10 cellular contexts compared by ENCODE assay signal in the genomic region with DNA sequence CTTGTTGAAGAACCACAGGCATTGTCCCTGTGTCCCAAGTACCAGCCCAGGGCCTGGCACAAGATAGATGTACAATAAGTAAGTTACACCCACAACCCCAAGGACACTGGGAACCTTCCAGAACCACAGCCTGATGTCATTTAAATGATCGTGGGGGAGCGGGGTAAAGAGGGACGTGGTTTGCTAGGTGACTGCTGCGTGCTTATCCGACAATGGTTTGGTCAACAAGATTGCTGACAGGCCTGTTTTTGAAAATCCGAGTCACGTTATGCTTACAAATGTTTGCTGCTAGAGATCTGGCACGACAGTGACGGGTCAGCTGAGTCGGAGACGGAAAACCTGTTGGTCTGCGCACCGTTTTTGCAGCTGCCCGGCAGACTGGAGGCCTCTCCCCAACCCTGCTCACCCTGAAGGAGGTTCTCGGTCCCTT. TPM values are rescaled to one million over a fixed set of nuclear protein-coding genes. Genes with fewer than 3 reads are reported as not detected.
A peak's percentile ranks its signal among the peaks of the same experiment; 100 is the strongest.
DNase-seq lines count a peak whose midpoint lies in the region; ATAC-seq, FAIRE-seq and TF ChIP-seq lines count a peak whose summit lies in the region.
"Had no signal": no experiment of that assay in that cellular context is flagged by ENCODE, and none has a peak within 500 bp of the region (broad histone marks: within the 10 kb centered on the region; RNA-seq: fewer than 3 reads in every experiment).

No MANE protein-coding gene starts in this region.

- DNase-seq in GM12864 (ENCODE audit: low read depth) = no peak
- no peak for DNase-seq in effector memory CD8-positive, alpha-beta T cell
- peak in 4 of 6 donors; percentile 49 to 64 (median 58) for DNase-seq in pancreas
- DNase-seq in PC-9 = no peak
- DNase-seq in smooth muscle cell (lab: John Stamatoyannopoulos, UW; ENCODE audit: unreplicated experiment) = no peak
- no peak for DNase-seq in RPMI8226
- DNase-seq in effector CD8-positive, alpha-beta T cell (lab: John Stamatoyannopoulos, UW) = no peak
- DNase-seq: DMS 273 treated with DMSO at 0.1 percent for 48 hours, GM23248 had no signal

- H3F3A ChIP-seq in PC-9 (ENCODE audit: insufficient read depth, low read depth) (peaks cover 31% of the 10 kb centered on the region; the same call in 1 of the 2 replicates), smooth muscle cell (ENCODE audit: low read depth) (peaks cover 5% of the 10 kb centered on the region)

- H3K36me3 ChIP-seq in pancreas (no peaks in the 10 kb centered on the region), PC-9 (ENCODE audit: low read depth) (peaks cover 6% of the 10 kb centered on the region; the same call in 1 of the 2 replicates), smooth muscle cell (ENCODE audit: low read depth) (no peaks in the 10 kb centered on the region)

- H3K9ac ChIP-seq in smooth muscle cell (ENCODE audit: low read depth) = no peak overlapping the region
- H3K9ac ChIP-seq: GM23248 had no signal

- no peaks in the 10 kb centered on the region for H3K9me3 Mint-ChIP-seq in T-helper 1 cell treated with Interleukin-12 subunit alpha and Interleukin-12 subunit beta and Interleukin-4 antibody, amounts not matched to agents 30 μg/mL and 1 μg/mL, for 36 hours
- peaks cover 0 to 2% of the 10 kb centered on the region in 2 donors for H3K9me3 Mint-ChIP-seq in effector memory CD8-positive, alpha-beta T cell

- POLR2A ChIA-PET in PC-9 (lab: Charles Lee; ENCODE audit: unreplicated experiment) = no interaction called here

- peaks cover 59% of the 10 kb centered on the region for H3K36me3 Mint-ChIP-seq in T-helper 1 cell treated with Interleukin-12 subunit alpha and Interleukin-12 subunit beta and Interleukin-4 antibody, amounts not matched to agents 30 μg/mL and 1 μg/mL, for 36 hours (ENCODE audit: low read depth)
- H3K36me3 Mint-ChIP-seq in effector memory CD8-positive, alpha-beta T cell (ENCODE audit: insufficient read depth) = peaks cover 56% of the 10 kb centered on the region

- no peaks in the 10 kb centered on the region for H3K9me3 ChIP-seq in pancreas
- no peaks in the 10 kb centered on the region for H3K9me3 ChIP-seq in PC-9 (ENCODE audit: insufficient read depth, low read depth)
- H3K9me3 ChIP-seq in smooth muscle cell (replicated peaks; ENCODE audit: low read depth) = no peaks in the 10 kb centered on the region

- no peak overlapping the region for H3K4me2 ChIP-seq in PC-9
- no peak overlapping the region for H3K4me2 ChIP-seq in smooth muscle cell

- WGBS in pancreas, 2 donors = 34 to 36% methylated on average over 15 of the region's 15 CpGs
- 81% methylated on average over 15 of the region's 15 CpGs for WGBS in smooth muscle cell (ENCODE audit: low lambda C conversion rate)

- peak overlapping the region; percentile 84 for H3K4me3 Mint-ChIP-seq in T-helper 1 cell treated with Interleukin-12 subunit alpha and Interleukin-12 subunit beta and Interleukin-4 antibody, amounts not matched to agents 30 μg/mL and 1 μg/mL, for 36 hours
- H3K4me3 Mint-ChIP-seq in effector memory CD8-positive, alpha-beta T cell = peak overlapping the region; percentile 86 to 97

- H3K79me2 ChIP-seq in PC-9 (ENCODE audit: low read depth) = peaks cover 91% of the 10 kb centered on the region
- peaks cover 64% of the 10 kb centered on the region for H3K79me2 ChIP-seq in smooth muscle cell (ENCODE audit: low read depth)

- FAIRE-seq in pancreas (lab: Jason Lieb, UNC) = no peak

- intact Hi-C loops in pancreas (cut with DNase I) = no loop called here
- intact Hi-C loops in PC-9 (cut with micrococcal nuclease; ENCODE audit: unreplicated experiment) = no loop called here

- H3K27ac ChIP-seq in pancreas (no peak overlapping the region), PC-9 (no peak overlapping the region), smooth muscle cell (ENCODE audit: low read depth) (no peak overlapping the region)
- H3K27ac ChIP-seq: GM23248 had no signal

- peaks cover 65% of the 10 kb centered on the region for H3K4me1 Mint-ChIP-seq in T-helper 1 cell treated with Interleukin-12 subunit alpha and Interleukin-12 subunit beta and Interleukin-4 antibody, amounts not matched to agents 30 μg/mL and 1 μg/mL, for 36 hours (ENCODE audit: low read depth)
- peaks cover 49 to 58% of the 10 kb centered on the region in 2 donors for H3K4me1 Mint-ChIP-seq in effector memory CD8-positive, alpha-beta T cell (ENCODE audit: low read depth in 2 of 2)

- no peaks in the 10 kb centered on the region for H3K9me2 ChIP-seq in PC-9 (ENCODE audit: insufficient read depth)

- H3K27me3 ChIP-seq in pancreas = no peaks in the 10 kb centered on the region
- no peaks in the 10 kb centered on the region for H3K27me3 ChIP-seq in PC-9 (ENCODE audit: insufficient read depth, low read depth)
- no peaks in the 10 kb centered on the region for H3K27me3 ChIP-seq in smooth muscle cell (ENCODE audit: low read depth)

- H3K27me3 Mint-ChIP-seq in T-helper 1 cell treated with Interleukin-12 subunit alpha and Interleukin-12 subunit beta and Interleukin-4 antibody, amounts not matched to agents 30 μg/mL and 1 μg/mL, for 36 hours (ENCODE audit: low read depth) = no peaks in the 10 kb centered on the region
- H3K27me3 Mint-ChIP-seq in effector memory CD8-positive, alpha-beta T cell = peaks cover 0 to 6% of the 10 kb centered on the region in 2 donors

- H3K27ac Mint-ChIP-seq in T-helper 1 cell treated with Interleukin-12 subunit alpha and Interleukin-12 subunit beta and Interleukin-4 antibody, amounts not matched to agents 30 μg/mL and 1 μg/mL, for 36 hours = peak overlapping the region; percentile 90
- peak overlapping the region; percentile 97 to 99 for H3K27ac Mint-ChIP-seq in effector memory CD8-positive, alpha-beta T cell

- H3K4me3 ChIP-seq in GM12864 (ENCODE audit: low read depth, low read length) (peak overlapping the region; percentile 55), pancreas (no peak overlapping the region), PC-9 (no peak overlapping the region), smooth muscle cell (no peak overlapping the region)
- H3K4me3 ChIP-seq: GM23248 had no signal

- TF ChIP-seq CTCF in GM12864 (IDR thresholded peaks at IDR 0.05; ENCODE audit: low read depth, low read length, missing control alignments) (no peak), pancreas (IDR thresholded peaks at IDR 0.05) (no peak), PC-9 (conservative IDR thresholded peaks at IDR 0.05) (no peak), smooth muscle cell (IDR thresholded peaks at IDR 0.05; ENCODE audit: borderline replicate concordance, insufficient read depth, poor library complexity, severe bottlenecking) (no peak)

- CTCF ChIA-PET in PC-9 (lab: Charles Lee) = no interaction called here

- no peak overlapping the region for H2AFZ ChIP-seq in PC-9
- no peak overlapping the region for H2AFZ ChIP-seq in smooth muscle cell (ENCODE audit: low read depth)
- H2AFZ ChIP-seq: GM23248 had no signal

- ATAC-seq in effector memory CD8-positive, alpha-beta T cell (replicated peaks) = no peak
- peak; percentile 67 to 75 (median 72) for ATAC-seq in pancreas

- H4K20me1 ChIP-seq in PC-9 (ENCODE audit: insufficient read depth) (peaks cover 86% of the 10 kb centered on the region), smooth muscle cell (ENCODE audit: low read depth) (peaks cover 45% of the 10 kb centered on the region)

- no TSS peak for BruUV-seq in PC-9 (replicated peaks; lab: Mats Ljungman, UMichigan)

- peaks cover 0 to 8% (median 6%) of the 10 kb centered on the region in 3 donors for H3K4me1 ChIP-seq in pancreas
- no peaks in the 10 kb centered on the region for H3K4me1 ChIP-seq in PC-9 (replicated peaks; ENCODE audit: insufficient read depth)
- peaks cover 23% of the 10 kb centered on the region for H3K4me1 ChIP-seq in smooth muscle cell (ENCODE audit: low read depth)

RNA-seq across cellular contexts. Expression of a gene that starts 22.8 kb away (rescaled TPM):
- total RNA-seq in pancreas (10 to 100 TPM in 5 of 6 donors, 1 to 10 TPM in 1; 6.8 to 44.3 (median 19.1) TPM), PC-9 (2021) (458 and 512 TPM in 2 replicates), smooth muscle cell (66.5 and 81.2 TPM in 2 replicates)
- polyA plus RNA-seq in pancreas (10 to 100 TPM; 14.8 to 23.3 TPM), smooth muscle cell (209 and 233 TPM in 2 replicates)

RNA-seq across cellular contexts. Expression of a gene that starts 53.2 kb away (rescaled TPM):
- total RNA-seq in pancreas (10 to 100 TPM; 24.6 to 41.5 (median 27.4) TPM), PC-9 (2021) (73.8 and 81.9 TPM in 2 replicates), smooth muscle cell (20.8 and 35.4 TPM in 2 replicates)
- polyA plus RNA-seq in pancreas (10 to 100 TPM; 18.1 to 18.7 TPM), smooth muscle cell (18.0 and 21.6 TPM in 2 replicates)

Comparison
In these comparisons a context has a peak if more than half of its experiments do, and no peak if none do; other contexts are left out.
1. DNase-seq: peak in pancreas (4 of 6); none in GM12864 (single experiment), effector memory CD8-positive, alpha-beta T cell (0 of 3), PC-9 (0 of 2), smooth muscle cell (single experiment), RPMI8226 (single experiment) and effector CD8-positive, alpha-beta T cell (single experiment).